In genomic region chr15:93072011-93072410, GRCh38 we compare ENCODE assay signal across 8 cellular contexts. TPM values are rescaled to one million over a fixed set of nuclear protein-coding genes. Genes with fewer than 3 reads are reported as not detected.
DNase-seq lines count a peak whose midpoint lies in the region; ATAC-seq and TF ChIP-seq lines count a peak whose summit lies in the region.
"Had no signal": no experiment of that assay in that cellular context is flagged by ENCODE, and none has a peak within 500 bp of the region (broad histone marks: within the 10 kb centered on the region; RNA-seq: fewer than 3 reads in every experiment).

No MANE protein-coding gene starts in this region.

- H2BK20ac ChIP-seq in IMR-90 (ENCODE audit: low read depth, low read length): no peak overlapping the region

- dilution Hi-C loops in IMR-90 (cut with HindIII; ENCODE audit: low sequenced_read_pairs, unreplicated experiment): no loop called here

- H4K8ac ChIP-seq in IMR-90 (ENCODE audit: low read depth in 2 of 2, low read length in 2 of 2): no peak overlapping the region

- no peak for TF ChIP-seq CTCF in IMR-90 (conservative IDR thresholded peaks at IDR 0.05; ENCODE audit: low read depth, low read length)
- no peak for TF ChIP-seq CTCF in brain microvascular endothelial cell (IDR thresholded peaks at IDR 0.05; ENCODE audit: low read depth, low read length, missing control alignments)

- H3K9me3 Mint-ChIP-seq in activated T-helper 2 cell treated with anti-CD3 and anti-CD28 coated beads, Interferon-gamma antibody, Interleukin-2, Interleukin-4, amounts not matched to agents 10 μg/mL and 5 μg/mL and 100 μg/mL, durations not matched to agents 14 hours and 24 hours and 36 hours: no peaks in the 10 kb centered on the region

- peaks cover 46% of the 10 kb centered on the region for H3K27me3 ChIP-seq in IMR-90 (ENCODE audit: control insufficient read depth, insufficient read depth, low read length)
- H3K27me3 ChIP-seq in brain microvascular endothelial cell (replicated peaks): peaks cover 34% of the 10 kb centered on the region

- peak overlapping the region; percentile 95 for H3K4me2 ChIP-seq in IMR-90 (ENCODE audit: low read depth, low read length)

- H3K27ac Mint-ChIP-seq in activated T-helper 2 cell treated with anti-CD3 and anti-CD28 coated beads, Interferon-gamma antibody, Interleukin-2, Interleukin-4, amounts not matched to agents 10 μg/mL and 5 μg/mL and 100 μg/mL, durations not matched to agents 14 hours and 24 hours and 36 hours: no peak overlapping the region

- intact Hi-C loops in IMR-90 (cut with micrococcal nuclease): loop anchor here (2.0 kb wide), 1 partner anchor 41 kb away; no protein-coding TSS in a partner anchor
- intact Hi-C loops in activated T-helper 2 cell treated with anti-CD3 and anti-CD28 coated beads, Interferon-gamma antibody, Interleukin-2, Interleukin-4, amounts not matched to agents 10 μg/mL and 5 μg/mL and 100 μg/mL, durations not matched to agents 14 hours and 24 hours and 36 hours (cut with micrococcal nuclease): no loop called here

- no peak overlapping the region for H4K5ac ChIP-seq in IMR-90 (ENCODE audit: low read depth, low read length)

- no peak overlapping the region for H4K91ac ChIP-seq in IMR-90 (ENCODE audit: insufficient read depth, low read depth, low read length)

- no peak overlapping the region for H2AK5ac ChIP-seq in IMR-90 (ENCODE audit: low read depth, low read length)

- H2BK15ac ChIP-seq in IMR-90 (ENCODE audit: low read depth, low read length): no peak overlapping the region

- H2BK5ac ChIP-seq in IMR-90 (ENCODE audit: low read depth, low read length, poor library complexity, severe bottlenecking): no peak overlapping the region

- WGBS in IMR-90 (ENCODE audit: extremely low coverage in 2 of 2, insufficient read length in 1 of 2), 2 experiments: 0% methylated on average over 1 of the region's 10 CpGs; no CpG with 5 or more reads in 1 of the 2 experiments

- POLR2A ChIA-PET in IMR-90 (lab: Charles Lee; ENCODE audit: unreplicated experiment): interaction anchor here (0.6 kb wide), 1 partner anchor 1065 kb away, joined by 3 read pairs; no protein-coding TSS in a partner anchor

- no peak overlapping the region for H3K27ac ChIP-seq in IMR-90 (ENCODE audit: insufficient read depth, low read length)
- H3K27ac ChIP-seq in brain microvascular endothelial cell: no peak overlapping the region
- H3K27ac ChIP-seq in substantia nigra (ENCODE audit: low read depth, low read length, poor library complexity, severe bottlenecking): peak overlapping the region; percentile 68

- peak; percentile 16; the same call in 1 of the 2 replicates for ATAC-seq in IMR-90 (ENCODE audit: low read depth)

- TF ChIP-seq POLR2A in IMR-90 (IDR thresholded peaks at IDR 0.05; ENCODE audit: low read depth, low read length): no peak

- no peak overlapping the region for H3K4ac ChIP-seq in IMR-90 (ENCODE audit: low read depth, low read length)

- no peak overlapping the region for H3K14ac ChIP-seq in IMR-90 (replicated peaks; ENCODE audit: low read depth, low read length)

- H3K9ac ChIP-seq in IMR-90 (ENCODE audit: low read depth, low read length): no peak overlapping the region; the same call in 1 of the 2 replicates

- H3K79me1 ChIP-seq in IMR-90 (ENCODE audit: low read depth in 1 of 2, low read length in 2 of 2): no peaks in the 10 kb centered on the region

- DNase-seq in IMR-90 (peak; percentile 14), brain microvascular endothelial cell (peak; percentile 19), left kidney (ENCODE audit: low read depth, low spot score) (peak; percentile 85), substantia nigra (lab: John Stamatoyannopoulos, UW) (no peak), mesenteric fat pad (ENCODE audit: low spot score) (no peak), amniotic stem cell (lab: John Stamatoyannopoulos, UW) (no peak)
- no peak for DNase-seq in activated T-helper 2 cell treated with anti-CD3 and anti-CD28 coated beads, Interferon-gamma antibody, Interleukin-2, Interleukin-4, amounts not matched to agents 10 μg/mL and 5 μg/mL and 100 μg/mL, durations not matched to agents 14 hours and 24 hours and 36 hours (ENCODE audit: low spot score)
- DNase-seq: activated CD4-positive, CD25-positive, alpha-beta regulatory T cell treated with anti-CD3 and anti-CD28 coated beads, Interleukin-2, amount 50 U/mL, for 72 hours had no signal

- peak overlapping the region; percentile 56; the same call in 1 of the 2 replicates for H3K4me3 ChIP-seq in IMR-90 (ENCODE audit: insufficient read depth, low read depth, low read length)
- peak overlapping the region; percentile 60 for H3K4me3 ChIP-seq in brain microvascular endothelial cell (ENCODE audit: low read depth, low read length)

- H3K36me3 Mint-ChIP-seq in activated T-helper 2 cell treated with anti-CD3 and anti-CD28 coated beads, Interferon-gamma antibody, Interleukin-2, Interleukin-4, amounts not matched to agents 10 μg/mL and 5 μg/mL and 100 μg/mL, durations not matched to agents 14 hours and 24 hours and 36 hours (ENCODE audit: low read depth): no peaks in the 10 kb centered on the region

- H3K36me3 ChIP-seq in IMR-90 (ENCODE audit: control insufficient read depth, insufficient read depth, low read length) (no peaks in the 10 kb centered on the region), brain microvascular endothelial cell (replicated peaks) (no peaks in the 10 kb centered on the region)

- no peaks in the 10 kb centered on the region for H3K9me1 ChIP-seq in IMR-90 (ENCODE audit: insufficient read depth, low read length)

- no peak for TF ChIP-seq RAD21 in IMR-90 (IDR thresholded peaks at IDR 0.05; ENCODE audit: low read length)

- BruUV-seq in IMR-90 (replicated peaks; lab: Mats Ljungman, UMichigan): no TSS peak

- in situ Hi-C loops in IMR-90 (cut with MboI; ENCODE audit: low sequenced_read_pairs) (no loop called here), brain microvascular endothelial cell (cut with HindIII; ENCODE audit: low pct_ligation_motif_present, low sequenced_read_pairs) (no loop called here)

- no peaks in the 10 kb centered on the region; the same call in 1 of the 2 replicates for H3K4me1 ChIP-seq in IMR-90 (ENCODE audit: control insufficient read depth, insufficient read depth, low read length)

- no peak overlapping the region; the same call in 1 of the 2 replicates for H3K18ac ChIP-seq in IMR-90 (ENCODE audit: low read depth, low read length)

- H3K27me3 Mint-ChIP-seq in activated T-helper 2 cell treated with anti-CD3 and anti-CD28 coated beads, Interferon-gamma antibody, Interleukin-2, Interleukin-4, amounts not matched to agents 10 μg/mL and 5 μg/mL and 100 μg/mL, durations not matched to agents 14 hours and 24 hours and 36 hours (ENCODE audit: low read depth): peaks cover 63% of the 10 kb centered on the region

- peak overlapping the region; percentile 79 for H2AFZ ChIP-seq in IMR-90 (replicated peaks; ENCODE audit: low read length, poor library complexity)

- no peak overlapping the region for H3K23ac ChIP-seq in IMR-90 (ENCODE audit: low read depth, low read length)

- no peak overlapping the region for H3K56ac ChIP-seq in IMR-90 (ENCODE audit: extremely low read depth, insufficient read depth, low read length)

- H2BK120ac ChIP-seq in IMR-90 (ENCODE audit: low read depth, low read length): no peak overlapping the region

- no peaks in the 10 kb centered on the region for H4K20me1 ChIP-seq in IMR-90 (ENCODE audit: insufficient read depth, low read length)

- CTCF ChIA-PET in IMR-90 (lab: Yijun Ruan, JAX): interaction anchor here (1.6 kb wide), 1 partner anchor 1048 kb away, joined by 3 read pairs; no protein-coding TSS in a partner anchor

- no peaks in the 10 kb centered on the region for H3K9me3 ChIP-seq in IMR-90 (ENCODE audit: control insufficient read depth, insufficient read depth, low read length)

- no peak overlapping the region for H2AK9ac ChIP-seq in IMR-90 (replicated peaks; ENCODE audit: low read depth, low read length, poor library complexity)

- H3K4me1 Mint-ChIP-seq in activated T-helper 2 cell treated with anti-CD3 and anti-CD28 coated beads, Interferon-gamma antibody, Interleukin-2, Interleukin-4, amounts not matched to agents 10 μg/mL and 5 μg/mL and 100 μg/mL, durations not matched to agents 14 hours and 24 hours and 36 hours (ENCODE audit: low read depth): peaks cover 8% of the 10 kb centered on the region

- H3K4me3 Mint-ChIP-seq in activated T-helper 2 cell treated with anti-CD3 and anti-CD28 coated beads, Interferon-gamma antibody, Interleukin-2, Interleukin-4, amounts not matched to agents 10 μg/mL and 5 μg/mL and 100 μg/mL, durations not matched to agents 14 hours and 24 hours and 36 hours (ENCODE audit: low read depth): no peak overlapping the region

TF ChIP-seq in IMR-90, 13 proteins besides CTCF, POLR2A, EP300 and RAD21 (continues in another document):
- no peak for TF ChIP-seq SMC3 (IDR thresholded peaks at IDR 0.05; ENCODE audit: low read depth, low read length)
- TF ChIP-seq MXI1 (IDR thresholded peaks at IDR 0.05; ENCODE audit: borderline replicate concordance, low read depth, low read length): no peak
- TF ChIP-seq MAFK (IDR thresholded peaks at IDR 0.05; ENCODE audit: low read depth, low read length): no peak
- no peak for TF ChIP-seq USF2 (IDR thresholded peaks at IDR 0.05; ENCODE audit: low read depth, low read length)
- TF ChIP-seq ELK1 (IDR thresholded peaks at IDR 0.05; ENCODE audit: borderline replicate concordance, low read depth, low read length): no peak

RNA-seq across cellular contexts. Expression of gene RGMA, which starts 17.0 kb away (rescaled TPM):
- total RNA-seq in IMR-90 (2012; rRNA removed): 0.18 TPM in 1 of 2 replicates, not detected in the other
- polyA plus RNA-seq in IMR-90 (2012; rRNA removed): 0.23 and 0.26 TPM in 2 replicates
- 0.31 and 0.34 TPM in 2 replicates for polyA plus RNA-seq in IMR-90 (2012; cell fraction: cytosol; rRNA removed)
- 0.09 and 0.21 TPM in 2 replicates for polyA plus RNA-seq in IMR-90 (2012; cell fraction: nucleus; rRNA removed; ENCODE audit: low replicate concordance)
- total RNA-seq in activated T-helper 2 cell treated with anti-CD3 and anti-CD28 coated beads, Interferon-gamma antibody, Interleukin-2, Interleukin-4, amounts not matched to agents 10 μg/mL and 5 μg/mL and 100 μg/mL, durations not matched to agents 14 hours and 24 hours and 36 hours: not detected in 2 replicates
- total RNA-seq in mesenteric fat pad: 16.5 TPM

Comparison
In these comparisons a context has a peak if more than half of its experiments do, and no peak if none do; other contexts are left out.
1. DNase-seq: peak in IMR-90 (single experiment), brain microvascular endothelial cell (single experiment) and left kidney (single experiment); none in substantia nigra (0 of 49), activated T-helper 2 cell treated with anti-CD3 and anti-CD28 coated beads, Interferon-gamma antibody, Interleukin-2, Interleukin-4, amounts not matched to agents 10 μg/mL and 5 μg/mL and 100 μg/mL, durations not matched to agents 14 hours and 24 hours and 36 hours (single experiment), mesenteric fat pad (single experiment) and amniotic stem cell (single experiment).
2. RNA of gene RGMA, which starts 17.0 kb away (total RNA-seq): 16.5 TPM in mesenteric fat pad (single experiment); 0.18 TPM in IMR-90 and not detected in activated T-helper 2 cell treated with anti-CD3 and anti-CD28 coated beads, Interferon-gamma antibody, Interleukin-2, Interleukin-4, amounts not matched to agents 10 μg/mL and 5 μg/mL and 100 μg/mL, durations not matched to agents 14 hours and 24 hours and 36 hours; every median in the first group is over 10 times any median in the second.